Comparison of ENCODE assay signal across 1 cellular context in genomic region chr1:2545754-2546514, GRCh38.
TF ChIP-seq lines count a peak whose summit lies in the region.

No MANE protein-coding gene starts in this region.

TF ChIP-seq in HEK293, 187 proteins besides CTCF, POLR2A, EP300 and RAD21 (continued from another document):
- TF ChIP-seq ZNF26 (tag by site-specific recombination; IDR thresholded peaks at IDR 0.05) (no peak), ZNF692 (tag by site-specific recombination; IDR thresholded peaks at IDR 0.05) (0 out of 2 replicates have a peak, but pooled peaks have one; percentile 48), IKZF3 (tag by site-specific recombination; IDR thresholded peaks at IDR 0.05) (no peak), ZNF398 (tag by site-specific recombination; IDR thresholded peaks at IDR 0.05) (peak; percentile 68), GLIS2 (tag by site-specific recombination; IDR thresholded peaks at IDR 0.05) (peak; percentile 5; the same call in 1 of the 2 replicates), ZNF629 (tag by site-specific recombination; IDR thresholded peaks at IDR 0.05) (no peak), SP2 (tag by site-specific recombination; IDR thresholded peaks at IDR 0.05) (peak; percentile 51), KLF16 (tag by site-specific recombination; IDR thresholded peaks at IDR 0.05) (no peak), ZNF148 (tag by site-specific recombination; IDR thresholded peaks at IDR 0.05; ENCODE audit: borderline replicate concordance) (no peak), ZBTB44 (tag by site-specific recombination; IDR thresholded peaks at IDR 0.05) (peak; percentile 14; the same call in 1 of the 2 replicates), ZFHX2 (tag by site-specific recombination; conservative IDR thresholded peaks at IDR 0.05) (peak; percentile 92), SP7 (tag by site-specific recombination; IDR thresholded peaks at IDR 0.05) (0 out of 2 replicates have a peak, but pooled peaks have one; percentile 16), ZNF416 (tag by site-specific recombination; IDR thresholded peaks at IDR 0.05) (no peak), ZNF660 (tag by site-specific recombination; IDR thresholded peaks at IDR 0.05) (no peak)
